10 cellular contexts compared by ENCODE assay signal in genomic region chr14:34930591-34931069, GRCh38. TPM values are rescaled to one million over a fixed set of nuclear protein-coding genes. Genes with fewer than 3 reads are reported as not detected.
DNase-seq lines count a peak whose midpoint lies in the region; ATAC-seq and TF ChIP-seq lines count a peak whose summit lies in the region.
"Had no signal": no experiment of that assay in that cellular context is flagged by ENCODE, and none has a peak within 500 bp of the region (broad histone marks: within the 10 kb centered on the region; RNA-seq: fewer than 3 reads in every experiment).

No MANE protein-coding gene starts in this region.

- POLR2A ChIA-PET in WTC11 (lab: Charles Lee): no interaction called here

- H3K4me1 ChIP-seq in neutrophil (ENCODE audit: control insufficient read depth in 1 of 2, insufficient read depth in 1 of 2, low read depth in 1 of 2, low read length in 1 of 2): peaks cover 35 to 37% of the 10 kb centered on the region in 2 experiments

- H3K27me3 Mint-ChIP-seq in T-helper 2 cell treated with Interferon-gamma antibody and Interleukin-4, amounts not matched to agents 5 μg/mL and 100 μg/mL, for 36 hours (ENCODE audit: low read depth): no peaks in the 10 kb centered on the region
- H3K27me3 Mint-ChIP-seq in WTC11 (ENCODE audit: low read depth): no peaks in the 10 kb centered on the region

- no peaks in the 10 kb centered on the region for H3K36me3 ChIP-seq in neutrophil

- H3K4me3 ChIP-seq in neutrophil (ENCODE audit: low read depth in 1 of 2, low read length in 1 of 2): peak overlapping the region; percentile 13 to 16

- H3K27ac Mint-ChIP-seq in T-helper 2 cell treated with Interferon-gamma antibody and Interleukin-4, amounts not matched to agents 5 μg/mL and 100 μg/mL, for 36 hours: peak overlapping the region; percentile 92
- H3K27ac Mint-ChIP-seq in WTC11: no peak overlapping the region

- no peaks in the 10 kb centered on the region for H3K27me3 ChIP-seq in neutrophil

- CTCF ChIA-PET in WTC11 (lab: Charles Lee): no interaction called here

- no peaks in the 10 kb centered on the region for H3K9me3 Mint-ChIP-seq in T-helper 2 cell treated with Interferon-gamma antibody and Interleukin-4, amounts not matched to agents 5 μg/mL and 100 μg/mL, for 36 hours
- no peaks in the 10 kb centered on the region for H3K9me3 Mint-ChIP-seq in WTC11

- H3K4me3 Mint-ChIP-seq in T-helper 2 cell treated with Interferon-gamma antibody and Interleukin-4, amounts not matched to agents 5 μg/mL and 100 μg/mL, for 36 hours: peak overlapping the region; percentile 76
- H3K4me3 Mint-ChIP-seq in WTC11: no peak overlapping the region

- H3K27ac ChIP-seq in neutrophil: peak overlapping the region; percentile 91
- H3K27ac ChIP-seq: 22Rv1 had no signal

- peaks cover 6% of the 10 kb centered on the region for H3K36me3 Mint-ChIP-seq in T-helper 2 cell treated with Interferon-gamma antibody and Interleukin-4, amounts not matched to agents 5 μg/mL and 100 μg/mL, for 36 hours (ENCODE audit: low read depth)
- no peaks in the 10 kb centered on the region for H3K36me3 Mint-ChIP-seq in WTC11

- no peaks in the 10 kb centered on the region for H3K9me3 ChIP-seq in neutrophil

- peaks cover 30% of the 10 kb centered on the region for H3K4me1 Mint-ChIP-seq in T-helper 2 cell treated with Interferon-gamma antibody and Interleukin-4, amounts not matched to agents 5 μg/mL and 100 μg/mL, for 36 hours (ENCODE audit: low read depth)
- H3K4me1 Mint-ChIP-seq in WTC11: no peaks in the 10 kb centered on the region

- DNase-seq in NOMO-1 treated with DMSO at 0.1 percent for 48 hours (lab: John Stamatoyannopoulos, UW; ENCODE audit: unreplicated experiment) (peak; percentile 7), NOMO-1 treated with dmso at 0.1 percent for 144 hours (lab: John Stamatoyannopoulos, UW; ENCODE audit: unreplicated experiment) (no peak), WTC11 (ENCODE audit: low spot score) (no peak), GOT3 (lab: John Stamatoyannopoulos, UW) (no peak), NCI-H1930 (lab: John Stamatoyannopoulos, UW) (no peak)
- peak; percentile 26 for DNase-seq in T-helper 2 cell treated with Interferon-gamma antibody and Interleukin-4, amounts not matched to agents 5 μg/mL and 100 μg/mL, for 36 hours (ENCODE audit: low spot score)
- DNase-seq: aorta had no signal

- ATAC-seq in GM21723 (IDR thresholded peaks at IDR 0.05; ENCODE audit: unreplicated experiment) (peak; percentile 81), WTC11 (no peak)

- no peak for TF ChIP-seq CTCF in neutrophil (IDR thresholded peaks at IDR 0.05)
- TF ChIP-seq CTCF in WTC11 (IDR thresholded peaks at IDR 0.05): no peak

TF ChIP-seq in WTC11, 78 proteins besides CTCF, POLR2A, EP300 and RAD21:
- TF ChIP-seq NR2C2 (CRISPR knock-in tag; IDR thresholded peaks at IDR 0.05): no peak
- no peak for TF ChIP-seq SMAD3 (CRISPR knock-in tag; IDR thresholded peaks at IDR 0.05; ENCODE audit: borderline replicate concordance)
- no peak for TF ChIP-seq ETV6 (CRISPR knock-in tag; IDR thresholded peaks at IDR 0.05)
- TF ChIP-seq IRF1 (CRISPR knock-in tag; IDR thresholded peaks at IDR 0.05): no peak
- TF ChIP-seq TEAD4 (CRISPR knock-in tag; IDR thresholded peaks at IDR 0.05): no peak
- TF ChIP-seq, protein P1, sequence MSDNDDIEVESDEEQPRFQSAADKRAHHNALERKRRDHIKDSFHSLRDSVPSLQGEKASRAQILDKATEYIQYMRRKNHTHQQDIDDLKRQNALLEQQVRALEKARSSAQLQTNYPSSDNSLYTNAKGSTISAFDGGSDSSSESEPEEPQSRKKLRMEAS (CRISPR knock-in tag; IDR thresholded peaks at IDR 0.05): no peak
- TF ChIP-seq ELF4 (CRISPR knock-in tag; IDR thresholded peaks at IDR 0.05; ENCODE audit: low read depth): no peak
- no peak for TF ChIP-seq JUN (CRISPR knock-in tag; IDR thresholded peaks at IDR 0.05)
- TF ChIP-seq, protein P2, sequence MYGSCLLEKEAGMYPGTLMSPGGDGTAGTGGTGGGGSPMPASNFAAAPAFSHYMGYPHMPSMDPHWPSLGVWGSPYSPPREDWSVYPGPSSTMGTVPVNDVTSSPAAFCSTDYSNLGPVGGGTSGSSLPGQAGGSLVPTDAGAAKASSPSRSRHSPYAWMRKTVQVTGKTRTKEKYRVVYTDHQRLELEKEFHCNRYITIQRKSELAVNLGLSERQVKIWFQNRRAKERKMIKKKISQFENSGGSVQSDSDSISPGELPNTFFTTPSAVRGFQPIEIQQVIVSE (CRISPR knock-in tag; IDR thresholded peaks at IDR 0.05; ENCODE audit: borderline replicate concordance): no peak
- TF ChIP-seq ATF3 (CRISPR knock-in tag; conservative IDR thresholded peaks at IDR 0.05): no peak
- TF ChIP-seq MYBL2 (CRISPR knock-in tag; IDR thresholded peaks at IDR 0.05): no peak
- TF ChIP-seq, protein P3, sequence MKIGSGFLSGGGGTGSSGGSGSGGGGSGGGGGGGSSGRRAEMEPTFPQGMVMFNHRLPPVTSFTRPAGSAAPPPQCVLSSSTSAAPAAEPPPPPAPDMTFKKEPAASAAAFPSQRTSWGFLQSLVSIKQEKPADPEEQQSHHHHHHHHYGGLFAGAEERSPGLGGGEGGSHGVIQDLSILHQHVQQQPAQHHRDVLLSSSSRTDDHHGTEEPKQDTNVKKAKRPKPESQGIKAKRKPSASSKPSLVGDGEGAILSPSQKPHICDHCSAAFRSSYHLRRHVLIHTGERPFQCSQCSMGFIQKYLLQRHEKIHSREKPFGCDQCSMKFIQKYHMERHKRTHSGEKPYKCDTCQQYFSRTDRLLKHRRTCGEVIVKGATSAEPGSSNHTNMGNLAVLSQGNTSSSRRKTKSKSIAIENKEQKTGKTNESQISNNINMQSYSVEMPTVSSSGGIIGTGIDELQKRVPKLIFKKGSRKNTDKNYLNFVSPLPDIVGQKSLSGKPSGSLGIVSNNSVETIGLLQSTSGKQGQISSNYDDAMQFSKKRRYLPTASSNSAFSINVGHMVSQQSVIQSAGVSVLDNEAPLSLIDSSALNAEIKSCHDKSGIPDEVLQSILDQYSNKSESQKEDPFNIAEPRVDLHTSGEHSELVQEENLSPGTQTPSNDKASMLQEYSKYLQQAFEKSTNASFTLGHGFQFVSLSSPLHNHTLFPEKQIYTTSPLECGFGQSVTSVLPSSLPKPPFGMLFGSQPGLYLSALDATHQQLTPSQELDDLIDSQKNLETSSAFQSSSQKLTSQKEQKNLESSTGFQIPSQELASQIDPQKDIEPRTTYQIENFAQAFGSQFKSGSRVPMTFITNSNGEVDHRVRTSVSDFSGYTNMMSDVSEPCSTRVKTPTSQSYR (CRISPR knock-in tag; IDR thresholded peaks at IDR 0.05): no peak
- no peak for TF ChIP-seq FOXJ3 (CRISPR knock-in tag; IDR thresholded peaks at IDR 0.05; ENCODE audit: borderline replicate concordance)
- no peak for TF ChIP-seq EMX1 (CRISPR knock-in tag; IDR thresholded peaks at IDR 0.05)
- no peak for TF ChIP-seq ESRRA (CRISPR knock-in tag; IDR thresholded peaks at IDR 0.05; ENCODE audit: borderline replicate concordance)
- TF ChIP-seq, protein P4, sequence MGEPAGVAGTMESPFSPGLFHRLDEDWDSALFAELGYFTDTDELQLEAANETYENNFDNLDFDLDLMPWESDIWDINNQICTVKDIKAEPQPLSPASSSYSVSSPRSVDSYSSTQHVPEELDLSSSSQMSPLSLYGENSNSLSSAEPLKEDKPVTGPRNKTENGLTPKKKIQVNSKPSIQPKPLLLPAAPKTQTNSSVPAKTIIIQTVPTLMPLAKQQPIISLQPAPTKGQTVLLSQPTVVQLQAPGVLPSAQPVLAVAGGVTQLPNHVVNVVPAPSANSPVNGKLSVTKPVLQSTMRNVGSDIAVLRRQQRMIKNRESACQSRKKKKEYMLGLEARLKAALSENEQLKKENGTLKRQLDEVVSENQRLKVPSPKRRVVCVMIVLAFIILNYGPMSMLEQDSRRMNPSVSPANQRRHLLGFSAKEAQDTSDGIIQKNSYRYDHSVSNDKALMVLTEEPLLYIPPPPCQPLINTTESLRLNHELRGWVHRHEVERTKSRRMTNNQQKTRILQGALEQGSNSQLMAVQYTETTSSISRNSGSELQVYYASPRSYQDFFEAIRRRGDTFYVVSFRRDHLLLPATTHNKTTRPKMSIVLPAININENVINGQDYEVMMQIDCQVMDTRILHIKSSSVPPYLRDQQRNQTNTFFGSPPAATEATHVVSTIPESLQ (CRISPR knock-in tag; IDR thresholded peaks at IDR 0.05): no peak
- no peak for TF ChIP-seq ZBTB21 (CRISPR knock-in tag; IDR thresholded peaks at IDR 0.05; ENCODE audit: borderline replicate concordance)
TF ChIP-seq in WTC11: peak in this region for 0.

RNA-seq across cellular contexts. Expression of gene SRP54, which starts 52.2 kb away (rescaled TPM):
- 54.0 to 57.0 TPM (median 55.1 TPM) in 3 replicates for total RNA-seq in WTC11 (2021)

RNA-seq across cellular contexts. Expression of gene BAZ1A, which starts 55.5 kb away (rescaled TPM):
- total RNA-seq in WTC11 (2021): 17.1 to 28.2 TPM (median 21.2 TPM) in 3 replicates

Comparison
In these comparisons a context has a peak if more than half of its experiments do, and no peak if none do; other contexts are left out.
1. DNase-seq: peak in NOMO-1 treated with DMSO at 0.1 percent for 48 hours (single experiment) and T-helper 2 cell treated with Interferon-gamma antibody and Interleukin-4, amounts not matched to agents 5 μg/mL and 100 μg/mL, for 36 hours (single experiment); none in NOMO-1 treated with dmso at 0.1 percent for 144 hours (single experiment), WTC11 (single experiment), GOT3 (single experiment) and NCI-H1930 (0 of 2).